Comparison of ENCODE assay signal across 31 cellular contexts in genomic region chr7:8159595-8159994, GRCh38.
DNase-seq lines count a peak whose midpoint lies in the region; ATAC-seq, FAIRE-seq and TF ChIP-seq lines count a peak whose summit lies in the region.
"Had no signal": no experiment of that assay in that cellular context is flagged by ENCODE, and none has a peak within 500 bp of the region (broad histone marks: within the 10 kb centered on the region; RNA-seq: fewer than 3 reads in every experiment).

No MANE protein-coding gene starts in this region.

- H3K18ac ChIP-seq in IMR-90 (ENCODE audit: low read depth, low read length): no peak overlapping the region

- intact Hi-C loops in HepG2 (cut with micrococcal nuclease; ENCODE audit: unreplicated experiment) (no loop called here), right lobe of liver (cut with DNase I) (no loop called here), IMR-90 (cut with micrococcal nuclease) (no loop called here), K562 (cut with micrococcal nuclease) (no loop called here)

- H3K9ac ChIP-seq in HepG2 (ENCODE audit: insufficient read depth, low read depth, low read length): no peak overlapping the region
- H3K9ac ChIP-seq in IMR-90 (ENCODE audit: low read depth, low read length): no peak overlapping the region
- H3K9ac ChIP-seq in K562 (ENCODE audit: insufficient read depth in 1 of 2, low read depth in 2 of 2, low read length in 2 of 2): no peak overlapping the region
- H3K9ac ChIP-seq: BLaER1; BLaER1 treated with 17β-estradiol and CSF1 and Interleukin-3, amounts not matched to agents 10 nM and 100 nM had no signal

- DNase-seq in HepG2 (ENCODE audit: low spot score) (no peak), right lobe of liver (no peak), A549 (ENCODE audit: low read depth in 1 of 2, low spot score in 1 of 2) (no peak), IMR-90 (no peak), K562 (ENCODE audit: extremely low read depth in 1 of 4, low spot score in 3 of 4) (no peak), DMS 273 treated with DMSO at 0.1 percent for 48 hours (lab: John Stamatoyannopoulos, UW) (no peak), GOT3 (lab: John Stamatoyannopoulos, UW) (no peak), pons (ENCODE audit: low spot score) (no peak)
- DNase-seq: 8988T; ACHN; AML-193; BE2C; Caco-2; Calu3; CD4-positive, alpha-beta memory T cell; CD4-positive, alpha-beta T cell; CD4-positive, CD25-positive, alpha-beta regulatory T cell; CD8-positive, alpha-beta memory T cell; CD8-positive, alpha-beta T cell; COR-L47; DMS153; DMS53; DMS79; DMS79 treated with DMSO at 0.1 percent for 48 hours; DND-41; EL had no signal

- no peak for FAIRE-seq in HepG2 (lab: Jason Lieb, UNC)
- no peak for FAIRE-seq in A549 (lab: Jason Lieb, UNC)
- no peak for FAIRE-seq in K562 (lab: Jason Lieb, UNC)
- FAIRE-seq: D721Med had no signal

- no peak overlapping the region for H3K27ac ChIP-seq in HepG2 (ENCODE audit: extremely low read length, insufficient read depth, low read length)
- no peak overlapping the region for H3K27ac ChIP-seq in right lobe of liver
- H3K27ac ChIP-seq in A549: no peak overlapping the region
- H3K27ac ChIP-seq in IMR-90 (ENCODE audit: insufficient read depth, low read length): no peak overlapping the region
- H3K27ac ChIP-seq in K562 (ENCODE audit: extremely low read depth, low read depth, low read length): no peak overlapping the region
- H3K27ac ChIP-seq: 22Rv1; BLaER1; BLaER1 treated with 17β-estradiol and CSF1 and Interleukin-3, amounts not matched to agents 10 nM and 100 nM; C4-2B had no signal

- no peak overlapping the region for H4K91ac ChIP-seq in IMR-90 (ENCODE audit: insufficient read depth, low read depth, low read length)

- in situ Hi-C loops in HepG2 (cut with HindIII; ENCODE audit: extremely low pct_ligation_motif_present, low pct_unique_long_range_greater_than_20kb): no loop called here
- in situ Hi-C loops in IMR-90 (cut with MboI; ENCODE audit: low sequenced_read_pairs): no loop called here
- in situ Hi-C loops in K562 (cut with MboI): no loop called here

- WGBS in HepG2 (ENCODE audit: low lambda C conversion rate): 24% methylated on average over 2 of the region's 2 CpGs
- WGBS in right lobe of liver (ENCODE audit: insufficient coverage, low coverage, low lambda C conversion rate, missing lambda C conversion rate): 73% methylated on average over 2 of the region's 2 CpGs
- 33% methylated on average over 2 of the region's 2 CpGs for WGBS in A549 (ENCODE audit: missing lambda C conversion rate)
- WGBS in IMR-90 (ENCODE audit: extremely low coverage in 2 of 2, insufficient read length in 1 of 2), 2 experiments: no CpG with 5 or more reads among the region's 2 CpGs
- 71% methylated on average over 2 of the region's 2 CpGs for WGBS in K562 (ENCODE audit: insufficient coverage, low coverage, missing lambda C conversion rate)

- no peak overlapping the region for H3K4me3 ChIP-seq in HepG2 (replicated peaks in 1 of 3; ENCODE audit: insufficient read depth in 1 of 3, low read depth in 2 of 3, low read length in 3 of 3)
- H3K4me3 ChIP-seq in right lobe of liver: no peak overlapping the region
- no peak overlapping the region for H3K4me3 ChIP-seq in A549
- no peak overlapping the region for H3K4me3 ChIP-seq in IMR-90 (ENCODE audit: insufficient read depth, low read depth, low read length)
- no peak overlapping the region for H3K4me3 ChIP-seq in K562
- H3K4me3 ChIP-seq: BLaER1; BLaER1 treated with 17β-estradiol and CSF1 and Interleukin-3, amounts not matched to agents 10 nM and 100 nM had no signal

- no peak overlapping the region for H3K56ac ChIP-seq in IMR-90 (ENCODE audit: extremely low read depth, insufficient read depth, low read length)

- TF ChIP-seq RAD21 in HepG2 (CRISPR knock-in tag; IDR thresholded peaks at IDR 0.05) (no peak), A549 (conservative IDR thresholded peaks at IDR 0.05 in 1 of 2, IDR thresholded peaks at IDR 0.05 in 1 of 2) (no peak), IMR-90 (IDR thresholded peaks at IDR 0.05; ENCODE audit: low read length) (no peak), K562 (CRISPR knock-in tag; conservative IDR thresholded peaks at IDR 0.05 in 1 of 2, IDR thresholded peaks at IDR 0.05 in 1 of 2) (no peak)

- no TSS peak for BruUV-seq in HepG2 (replicated peaks; lab: Mats Ljungman, UMichigan)
- no TSS peak for BruUV-seq in IMR-90 (replicated peaks; lab: Mats Ljungman, UMichigan)
- BruUV-seq in K562 (replicated peaks; lab: Mats Ljungman, UMichigan): no TSS peak

- dilution Hi-C loops in IMR-90 (cut with HindIII; ENCODE audit: low sequenced_read_pairs, unreplicated experiment): no loop called here

- peaks cover 3% of the 10 kb centered on the region; the same call in 1 of the 2 replicates for H3K9me1 ChIP-seq in IMR-90 (ENCODE audit: insufficient read depth, low read length)
- H3K9me1 ChIP-seq in K562 (ENCODE audit: control insufficient read depth, insufficient read depth, low read length): no peaks in the 10 kb centered on the region

- no peaks in the 10 kb centered on the region for H3K79me2 ChIP-seq in HepG2 (ENCODE audit: insufficient read depth, low read length)
- H3K79me2 ChIP-seq in K562 (ENCODE audit: control insufficient read depth, insufficient read depth, low read length): no peaks in the 10 kb centered on the region

- no peak overlapping the region for H4K8ac ChIP-seq in IMR-90 (ENCODE audit: low read depth in 2 of 2, low read length in 2 of 2)

- POLR2A ChIA-PET in HepG2 (lab: Yijun Ruan, JAX): no interaction called here
- POLR2A ChIA-PET in A549 (lab: Yijun Ruan, JAX): no interaction called here
- POLR2A ChIA-PET in IMR-90 (lab: Charles Lee; ENCODE audit: unreplicated experiment): no interaction called here
- POLR2A ChIA-PET in K562 (lab: Yijun Ruan, JAX): no interaction called here

- TF ChIP-seq POLR2A in HepG2 (IDR thresholded peaks at IDR 0.05; ENCODE audit: insufficient read depth in 1 of 2, low read depth in 2 of 2, low read length in 2 of 2) (no peak), right lobe of liver (IDR thresholded peaks at IDR 0.05) (no peak), A549 (IDR thresholded peaks at IDR 0.05; ENCODE audit: low read length) (no peak), IMR-90 (IDR thresholded peaks at IDR 0.05; ENCODE audit: low read depth, low read length) (no peak), K562 (conservative IDR thresholded peaks at IDR 0.05) (no peak)

- no peak overlapping the region for H2BK5ac ChIP-seq in IMR-90 (ENCODE audit: low read depth, low read length, poor library complexity, severe bottlenecking)

- no peak overlapping the region for H3K23ac ChIP-seq in IMR-90 (ENCODE audit: low read depth, low read length)

- CTCF ChIA-PET in HepG2 (lab: Yijun Ruan, JAX; ENCODE audit: low intra/inter-chr PET ratio, low total read pairs) (no interaction called here), A549 (lab: Yijun Ruan, JAX) (no interaction called here), IMR-90 (lab: Yijun Ruan, JAX) (no interaction called here), K562 (lab: Yijun Ruan, JAX; ENCODE audit: low intra/inter-chr PET ratio) (no interaction called here)

- H3K4me2 ChIP-seq in HepG2 (ENCODE audit: low read depth, low read length) (no peak overlapping the region), A549 (no peak overlapping the region), IMR-90 (ENCODE audit: low read depth, low read length) (no peak overlapping the region), K562 (ENCODE audit: insufficient read depth, low read length) (no peak overlapping the region)
- H3K4me2 ChIP-seq: BLaER1; BLaER1 treated with 17β-estradiol and CSF1 and Interleukin-3, amounts not matched to agents 10 nM and 100 nM had no signal

- H3K79me1 ChIP-seq in IMR-90 (ENCODE audit: low read depth in 1 of 2, low read length in 2 of 2): no peaks in the 10 kb centered on the region

- H3K27me3 ChIP-seq in HepG2 (ENCODE audit: control insufficient read depth in 1 of 2, insufficient read depth in 2 of 2, low read length in 2 of 2) (no peaks in the 10 kb centered on the region), right lobe of liver (no peaks in the 10 kb centered on the region), IMR-90 (ENCODE audit: control insufficient read depth, insufficient read depth, low read length) (no peaks in the 10 kb centered on the region), K562 (ENCODE audit: control insufficient read depth in 2 of 2, insufficient read depth in 2 of 2, low read length in 2 of 2) (no peaks in the 10 kb centered on the region)
- H3K27me3 ChIP-seq: BE2C; BLaER1; BLaER1 treated with 17β-estradiol and CSF1 and Interleukin-3, amounts not matched to agents 10 nM and 100 nM had no signal

- no peak overlapping the region for H2BK15ac ChIP-seq in IMR-90 (ENCODE audit: low read depth, low read length)

- no peak overlapping the region for H2AK5ac ChIP-seq in IMR-90 (ENCODE audit: low read depth, low read length)

- no peak for TF ChIP-seq EP300 in HepG2 (IDR thresholded peaks at IDR 0.05; ENCODE audit: low read depth in 2 of 2, low read length in 2 of 2)
- no peak for TF ChIP-seq EP300 in HepG2 (CRISPR knock-in tag; IDR thresholded peaks at IDR 0.05; ENCODE audit: borderline replicate concordance)
- no peak for TF ChIP-seq EP300 in A549 (IDR thresholded peaks at IDR 0.05)
- TF ChIP-seq EP300 in K562 (IDR thresholded peaks at IDR 0.05; ENCODE audit: low read length): no peak

- H3K4me1 ChIP-seq in HepG2 (ENCODE audit: insufficient read depth, low read length) (no peaks in the 10 kb centered on the region), right lobe of liver (peaks cover 0 to 33% (median 7%) of the 10 kb centered on the region in 4 donors), A549 (no peaks in the 10 kb centered on the region), IMR-90 (ENCODE audit: control insufficient read depth, insufficient read depth, low read length) (no peaks in the 10 kb centered on the region), K562 (replicated peaks in 1 of 2; ENCODE audit: control insufficient read depth in 2 of 2, insufficient read depth in 2 of 2, low read length in 2 of 2) (peaks cover 0 to 7% of the 10 kb centered on the region in 2 experiments; a peak in 4 of 5 replicates)
- H3K4me1 ChIP-seq: BE2C, BLaER1, Caco-2 had no signal

- no peaks in the 10 kb centered on the region for H3K9me3 ChIP-seq in HepG2 (ENCODE audit: low read length)
- no peaks in the 10 kb centered on the region for H3K9me3 ChIP-seq in right lobe of liver
- H3K9me3 ChIP-seq in A549: no peaks in the 10 kb centered on the region
- no peaks in the 10 kb centered on the region for H3K9me3 ChIP-seq in IMR-90 (ENCODE audit: control insufficient read depth, insufficient read depth, low read length)
- H3K9me3 ChIP-seq in K562 (replicated peaks; ENCODE audit: control insufficient read depth, insufficient read depth, low read depth, low read length): no peaks in the 10 kb centered on the region
- H3K9me3 ChIP-seq: BE2C; BLaER1; BLaER1 treated with 17β-estradiol and CSF1 and Interleukin-3, amounts not matched to agents 10 nM and 100 nM; Caco-2 had no signal

- no peak for ATAC-seq in HepG2
- ATAC-seq in right lobe of liver: no peak
- ATAC-seq in A549: no peak
- no peak for ATAC-seq in IMR-90 (ENCODE audit: low read depth)
- ATAC-seq in K562: no peak
- ATAC-seq: CD8-positive, alpha-beta T cell had no signal

- no peak overlapping the region for H2BK20ac ChIP-seq in IMR-90 (ENCODE audit: low read depth, low read length)

- no peak overlapping the region for H2BK120ac ChIP-seq in IMR-90 (ENCODE audit: low read depth, low read length)

- H4K20me1 ChIP-seq in HepG2 (ENCODE audit: insufficient read depth, low read length): no peaks in the 10 kb centered on the region
- no peaks in the 10 kb centered on the region for H4K20me1 ChIP-seq in IMR-90 (ENCODE audit: insufficient read depth, low read length)
- no peaks in the 10 kb centered on the region for H4K20me1 ChIP-seq in K562 (replicated peaks; ENCODE audit: control insufficient read depth, insufficient read depth, low read length)
- H4K20me1 ChIP-seq: BLaER1; BLaER1 treated with 17β-estradiol and CSF1 and Interleukin-3, amounts not matched to agents 10 nM and 100 nM had no signal

- no peaks in the 10 kb centered on the region for H3K36me3 ChIP-seq in HepG2 (replicated peaks in 1 of 2; ENCODE audit: control insufficient read depth in 1 of 2, insufficient read depth in 2 of 2, low read length in 2 of 2)
- H3K36me3 ChIP-seq in right lobe of liver: no peaks in the 10 kb centered on the region
- no peaks in the 10 kb centered on the region for H3K36me3 ChIP-seq in IMR-90 (ENCODE audit: control insufficient read depth, insufficient read depth, low read length)
- no peaks in the 10 kb centered on the region for H3K36me3 ChIP-seq in K562 (ENCODE audit: control insufficient read depth, insufficient read depth, low read length)
- H3K36me3 ChIP-seq: BLaER1 had no signal

- no peak overlapping the region for H4K5ac ChIP-seq in IMR-90 (ENCODE audit: low read depth, low read length)

- H2AFZ ChIP-seq in HepG2 (ENCODE audit: low read length) (no peak overlapping the region), IMR-90 (replicated peaks; ENCODE audit: low read length, poor library complexity) (no peak overlapping the region), K562 (ENCODE audit: low read depth, low read length) (no peak overlapping the region)

- no peak overlapping the region for H3K14ac ChIP-seq in IMR-90 (replicated peaks; ENCODE audit: low read depth, low read length)

- TF ChIP-seq CTCF in HepG2 (CRISPR knock-in tag; IDR thresholded peaks at IDR 0.05): no peak
- no peak for TF ChIP-seq CTCF in right lobe of liver (IDR thresholded peaks at IDR 0.05)
- no peak for TF ChIP-seq CTCF in A549 (IDR thresholded peaks at IDR 0.05)
- TF ChIP-seq CTCF in IMR-90 (conservative IDR thresholded peaks at IDR 0.05; ENCODE audit: low read depth, low read length): no peak
- no peak for TF ChIP-seq CTCF in K562 (IDR thresholded peaks at IDR 0.05 in 2 of 3, conservative IDR thresholded peaks at IDR 0.05 in 1 of 3; ENCODE audit: insufficient read depth in 2 of 3, low read depth in 1 of 3, low read length in 3 of 3)

- no peak overlapping the region for H3K4ac ChIP-seq in IMR-90 (ENCODE audit: low read depth, low read length)

- H2AK9ac ChIP-seq in IMR-90 (replicated peaks; ENCODE audit: low read depth, low read length, poor library complexity): no peak overlapping the region

Comparison
In these comparisons a context has a peak if more than half of its experiments do, and no peak if none do; other contexts are left out.
1. Of the 241 proteins assayed by ChIP-seq in both HepG2 and K562: peak only in HepG2: MAFF and MAFK; only in K562: MAFG; in both: none; in neither: 238.